In the genomic region with DNA sequence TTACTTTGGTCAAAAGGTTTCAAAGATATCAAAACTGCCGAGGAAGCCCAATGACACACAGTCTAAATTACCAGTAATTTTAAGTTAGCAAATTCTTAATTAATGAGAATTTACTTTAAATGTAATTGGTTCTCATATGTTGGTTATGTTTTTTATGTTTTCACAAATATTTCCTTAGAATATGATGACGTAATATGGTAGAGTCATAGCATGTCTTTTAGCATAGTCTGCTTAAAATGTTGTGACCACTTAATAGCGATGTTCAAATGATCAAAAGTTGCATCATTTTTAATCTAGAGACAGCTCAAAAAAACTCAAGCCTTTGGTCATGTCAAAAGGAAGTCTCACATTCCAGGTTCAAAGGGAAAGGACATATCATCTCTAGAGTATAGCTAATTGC, we compare ENCODE assay signal across 1 cellular context.
TF ChIP-seq lines count a peak whose summit lies in the region.

No MANE protein-coding gene starts in this region.

TF ChIP-seq in HepG2, 621 proteins besides CTCF, POLR2A, EP300 and RAD21 (continued from another document):
- TF ChIP-seq ATF7 (IDR thresholded peaks at IDR 0.05) (peak; percentile 98), ATF7 (CRISPR knock-in tag; IDR thresholded peaks at IDR 0.05) (no peak), ZNF382 (CRISPR knock-in tag; IDR thresholded peaks at IDR 0.05; ENCODE audit: borderline replicate concordance) (no peak)
- TF ChIP-seq, protein P1, sequence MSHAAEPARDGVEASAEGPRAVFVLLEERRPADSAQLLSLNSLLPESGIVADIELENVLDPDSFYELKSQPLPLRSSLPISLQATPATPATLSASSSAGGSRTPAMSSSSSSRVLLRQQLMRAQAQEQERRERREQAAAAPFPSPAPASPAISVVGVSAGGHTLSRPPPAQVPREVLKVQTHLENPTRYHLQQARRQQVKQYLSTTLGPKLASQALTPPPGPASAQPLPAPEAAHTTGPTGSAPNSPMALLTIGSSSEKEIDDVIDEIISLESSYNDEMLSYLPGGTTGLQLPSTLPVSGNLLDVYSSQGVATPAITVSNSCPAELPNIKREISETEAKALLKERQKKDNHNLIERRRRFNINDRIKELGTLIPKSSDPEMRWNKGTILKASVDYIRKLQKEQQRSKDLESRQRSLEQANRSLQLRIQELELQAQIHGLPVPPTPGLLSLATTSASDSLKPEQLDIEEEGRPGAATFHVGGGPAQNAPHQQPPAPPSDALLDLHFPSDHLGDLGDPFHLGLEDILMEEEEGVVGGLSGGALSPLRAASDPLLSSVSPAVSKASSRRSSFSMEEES (CRISPR knock-in tag; IDR thresholded peaks at IDR 0.05) = no peak
